ENCODE assay signal across 1 cellular context in the genomic region with DNA sequence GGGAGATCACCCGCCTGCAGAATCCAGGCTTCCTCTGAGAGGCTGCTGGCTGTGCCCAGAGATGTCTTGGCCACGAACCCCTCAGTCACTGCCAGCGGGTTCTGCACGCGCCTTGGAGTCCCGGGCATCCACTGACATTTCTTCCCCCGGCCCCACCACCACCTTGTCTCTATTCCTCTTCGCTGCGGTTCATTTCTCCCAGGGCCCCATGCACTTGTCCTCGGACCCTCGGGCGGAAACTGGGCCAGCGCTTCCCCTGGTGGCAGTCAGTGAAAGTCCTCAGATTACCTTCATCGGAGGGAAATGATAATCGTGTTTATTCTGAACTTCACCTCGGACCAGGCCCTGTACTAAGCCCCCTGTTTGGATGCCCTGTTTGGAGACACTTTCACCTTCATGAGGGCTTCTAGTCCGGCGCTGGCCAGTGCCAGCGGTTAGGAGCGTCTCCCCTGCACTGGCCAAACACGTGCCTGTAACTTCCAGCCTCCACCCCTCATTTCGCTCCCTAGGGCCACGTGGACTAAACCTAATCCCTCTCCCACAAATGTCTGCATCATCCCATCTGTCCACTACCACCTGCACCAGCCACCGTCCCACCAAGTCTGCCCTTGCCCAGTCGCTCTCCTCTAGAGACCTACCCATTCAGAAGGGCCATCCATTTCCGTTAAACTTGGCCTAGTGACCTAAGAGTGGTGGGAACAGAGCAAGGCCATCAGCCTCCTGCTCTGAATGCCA.
TF ChIP-seq lines count a peak whose summit lies in the region.

No MANE protein-coding gene starts in this region.

TF ChIP-seq in HEK293T, 16 proteins besides CTCF, POLR2A, EP300 and RAD21:
- no peak for TF ChIP-seq ARNT (IDR thresholded peaks at IDR 0.05)
- no peak for TF ChIP-seq FOXA1 (IDR thresholded peaks at IDR 0.05)
- TF ChIP-seq SP1 (IDR thresholded peaks at IDR 0.05): no peak
- no peak for TF ChIP-seq PKNOX1 (IDR thresholded peaks at IDR 0.05)
- no peak for TF ChIP-seq BHLHE40 (IDR thresholded peaks at IDR 0.05; ENCODE audit: borderline replicate concordance)
- TF ChIP-seq LEF1 (IDR thresholded peaks at IDR 0.05; ENCODE audit: borderline replicate concordance): no peak
- no peak for TF ChIP-seq L3MBTL2 (conservative IDR thresholded peaks at IDR 0.05)
- TF ChIP-seq FOXM1 (IDR thresholded peaks at IDR 0.05; ENCODE audit: borderline replicate concordance): no peak
